In genomic region chr4:104421576-104421975, GRCh38 we compare ENCODE assay signal across 12 cellular contexts.
"Had no signal": no experiment of that assay in that cellular context is flagged by ENCODE, and none has a peak within 500 bp of the region (broad histone marks: within the 10 kb centered on the region; RNA-seq: fewer than 3 reads in every experiment).

No MANE protein-coding gene starts in this region.

- DNase-seq: activated CD4-positive, alpha-beta T cell treated with anti-CD3 and anti-CD28 coated beads, Interleukin-2, amount 50 U/mL, for 1 hour; activated effector memory CD4-positive, alpha-beta T cell treated with anti-CD3 and anti-CD28 coated beads, Interleukin-2, amount 50 U/mL, for 16 hours; activated T-cell treated with anti-CD3 and anti-CD28 coated beads, Interleukin-2, amount 50 U/mL, for 1 hour; glutamatergic neuron; left lung; right cardiac atrium; spleen; stimulated activated CD4-positive, alpha-beta T cell treated with anti-CD3 and anti-CD28 coated beads, Interleukin-2, amount 100 ng/mL, for 24 hours; stimulated activated naive CD4-positive, alpha-beta T cell; T-helper 2 cell; upper lobe of right lung had no signal

- H3K27ac ChIP-seq: left lung, spleen, suprapubic skin, upper lobe of right lung had no signal

- H3K9me3 ChIP-seq: left lung, spleen, suprapubic skin, upper lobe of right lung had no signal

- H3K4me3 ChIP-seq: left lung, spleen, suprapubic skin, upper lobe of right lung had no signal

- H3K4me1 ChIP-seq: left lung, spleen, upper lobe of right lung had no signal

- H3K36me3 ChIP-seq: left lung, spleen, suprapubic skin, upper lobe of right lung had no signal

- H3K27me3 ChIP-seq: left lung, spleen, suprapubic skin, upper lobe of right lung had no signal
